Comparison of ENCODE assay signal across 13 cellular contexts in genomic region chr1:25356441-25356840, GRCh38. TPM values are rescaled to one million over a fixed set of nuclear protein-coding genes. Genes with fewer than 3 reads are reported as not detected.
DNase-seq lines count a peak whose midpoint lies in the region; ATAC-seq and TF ChIP-seq lines count a peak whose summit lies in the region.
"Had no signal": no experiment of that assay in that cellular context is flagged by ENCODE, and none has a peak within 500 bp of the region (broad histone marks: within the 10 kb centered on the region; RNA-seq: fewer than 3 reads in every experiment).

No MANE protein-coding gene starts in this region.

- H3K27ac Mint-ChIP-seq in activated T-cell treated with anti-CD3 and anti-CD28 coated beads, Interleukin-2, amount 50 U/mL, for 24 hours, result peak overlapping the region; percentile 85
- peak overlapping the region; percentile 88 for H3K27ac Mint-ChIP-seq in activated naive CD8-positive, alpha-beta T cell treated with anti-CD3 and anti-CD28 coated beads, Interleukin-2, amount 10 ng/mL, durations not matched to agents 7 days and 5 days
- H3K27ac Mint-ChIP-seq in naive thymus-derived CD4-positive, alpha-beta T cell, result peak overlapping the region; percentile 1 to 93 (median 79)
- H3K27ac Mint-ChIP-seq: mesothelial cell of epicardium had no signal

- H3K27ac ChIP-seq in KOPT-K1 (ENCODE audit: low read depth, low read length, poor library complexity, severe bottlenecking) (peak overlapping the region; percentile 26), hepatocyte (no peak overlapping the region), SJCRH30 (no peak overlapping the region)
- peak overlapping the region; percentile 41 for H3K27ac ChIP-seq in naive thymus-derived CD4-positive, alpha-beta T cell (ENCODE audit: low read depth, low read length)
- H3K27ac ChIP-seq: vagina had no signal

- H3K4me3 Mint-ChIP-seq in activated T-cell treated with anti-CD3 and anti-CD28 coated beads, Interleukin-2, amount 50 U/mL, for 24 hours, result no peak overlapping the region
- H3K4me3 Mint-ChIP-seq in activated naive CD8-positive, alpha-beta T cell treated with anti-CD3 and anti-CD28 coated beads, Interleukin-2, amount 10 ng/mL, durations not matched to agents 7 days and 5 days, result peak overlapping the region; percentile 67
- peak overlapping the region in 4 of 10 donors; percentile 16 to 72 (median 36) for H3K4me3 Mint-ChIP-seq in naive thymus-derived CD4-positive, alpha-beta T cell
- H3K4me3 Mint-ChIP-seq: mesothelial cell of epicardium had no signal

- CTCF ChIA-PET in naive thymus-derived CD4-positive, alpha-beta T cell (lab: Charles Lee), result interaction anchor here (0.6 to 0.7 kb wide), 2 partner anchors 164 to 418 kb away, joined by 3 read pairs; no protein-coding TSS in a partner anchor

- no peaks in the 10 kb centered on the region for H3K27me3 ChIP-seq in naive thymus-derived CD4-positive, alpha-beta T cell (ENCODE audit: control insufficient read depth in 2 of 2, insufficient read depth in 2 of 2, low read length in 2 of 2)
- no peaks in the 10 kb centered on the region for H3K27me3 ChIP-seq in hepatocyte
- H3K27me3 ChIP-seq in SJCRH30, result no peaks in the 10 kb centered on the region
- H3K27me3 ChIP-seq: vagina had no signal

- intact Hi-C loops in naive thymus-derived CD4-positive, alpha-beta T cell (cut with micrococcal nuclease), result no loop called here

- no peaks in the 10 kb centered on the region for H3K9me3 ChIP-seq in KOPT-K1 (ENCODE audit: insufficient read depth, low read length, poor library complexity, severe bottlenecking)
- H3K9me3 ChIP-seq in naive thymus-derived CD4-positive, alpha-beta T cell (ENCODE audit: control insufficient read depth in 2 of 3, low read length in 3 of 3), result no peaks in the 10 kb centered on the region
- H3K9me3 ChIP-seq in hepatocyte (ENCODE audit: low read depth), result no peaks in the 10 kb centered on the region
- H3K9me3 ChIP-seq in SJCRH30 (replicated peaks), result no peaks in the 10 kb centered on the region
- H3K9me3 ChIP-seq: vagina had no signal

- TF ChIP-seq CTCF in hepatocyte (IDR thresholded peaks at IDR 0.05; ENCODE audit: poor library complexity), result no peak

- ATAC-seq in activated naive CD8-positive, alpha-beta T cell treated with anti-CD3 and anti-CD28 coated beads, Interleukin-2, amount 10 ng/mL, durations not matched to agents 7 days and 5 days (ENCODE audit: low read depth), result no peak
- no peak for ATAC-seq in naive thymus-derived CD4-positive, alpha-beta T cell

- peaks cover 6 to 13% of the 10 kb centered on the region in 2 donors for H3K4me1 ChIP-seq in naive thymus-derived CD4-positive, alpha-beta T cell (ENCODE audit: control insufficient read depth in 2 of 2, insufficient read depth in 2 of 2, low read length in 2 of 2)
- H3K4me1 ChIP-seq in hepatocyte (ENCODE audit: insufficient read depth), result no peaks in the 10 kb centered on the region
- H3K4me1 ChIP-seq in SJCRH30, result no peaks in the 10 kb centered on the region

- H3K79me2 ChIP-seq in hepatocyte, result no peaks in the 10 kb centered on the region

- H3K27me3 Mint-ChIP-seq in activated T-cell treated with anti-CD3 and anti-CD28 coated beads, Interleukin-2, amount 50 U/mL, for 24 hours, result no peaks in the 10 kb centered on the region
- H3K27me3 Mint-ChIP-seq in activated naive CD8-positive, alpha-beta T cell treated with anti-CD3 and anti-CD28 coated beads, Interleukin-2, amount 10 ng/mL, durations not matched to agents 7 days and 5 days, result no peaks in the 10 kb centered on the region
- H3K27me3 Mint-ChIP-seq in naive thymus-derived CD4-positive, alpha-beta T cell, result no peaks in the 10 kb centered on the region

- no peak overlapping the region for H2AFZ ChIP-seq in hepatocyte

- no peak overlapping the region for H3K4me2 ChIP-seq in hepatocyte

- H3K9me3 Mint-ChIP-seq in activated T-cell treated with anti-CD3 and anti-CD28 coated beads, Interleukin-2, amount 50 U/mL, for 24 hours, result no peaks in the 10 kb centered on the region
- no peaks in the 10 kb centered on the region for H3K9me3 Mint-ChIP-seq in activated naive CD8-positive, alpha-beta T cell treated with anti-CD3 and anti-CD28 coated beads, Interleukin-2, amount 10 ng/mL, durations not matched to agents 7 days and 5 days
- no peaks in the 10 kb centered on the region for H3K9me3 Mint-ChIP-seq in naive thymus-derived CD4-positive, alpha-beta T cell
- H3K9me3 Mint-ChIP-seq: mesothelial cell of epicardium had no signal

- POLR2A ChIA-PET in activated naive CD8-positive, alpha-beta T cell treated with anti-CD3 and anti-CD28 coated beads, Interleukin-2, amount 10 ng/mL, durations not matched to agents 7 days and 5 days (lab: Charles Lee), result interaction anchor here (0.5 to 1.1 kb wide), 2 partner anchors 10 to 25 kb away, joined by 3 read pairs; no protein-coding TSS in a partner anchor
- POLR2A ChIA-PET in naive thymus-derived CD4-positive, alpha-beta T cell (lab: Charles Lee), result no interaction called here

- no peaks in the 10 kb centered on the region for H3K9me2 ChIP-seq in hepatocyte (replicated peaks; ENCODE audit: insufficient read depth)

- no peaks in the 10 kb centered on the region for H4K20me1 ChIP-seq in hepatocyte (ENCODE audit: insufficient read depth, poor library complexity, severe bottlenecking)

- peaks cover 85% of the 10 kb centered on the region for H3K36me3 ChIP-seq in KOPT-K1 (ENCODE audit: insufficient read depth, low read length)
- peaks cover 5 to 78% (median 29%) of the 10 kb centered on the region in 3 experiments for H3K36me3 ChIP-seq in naive thymus-derived CD4-positive, alpha-beta T cell (ENCODE audit: control insufficient read depth in 2 of 3, insufficient read depth in 3 of 3, low read length in 3 of 3)
- H3K36me3 ChIP-seq in hepatocyte (replicated peaks; ENCODE audit: insufficient read depth, low read depth), result no peaks in the 10 kb centered on the region
- H3K36me3 ChIP-seq in SJCRH30, result peaks cover 75% of the 10 kb centered on the region

- H3K4me1 Mint-ChIP-seq in activated T-cell treated with anti-CD3 and anti-CD28 coated beads, Interleukin-2, amount 50 U/mL, for 24 hours (ENCODE audit: low read depth), result peaks cover 33% of the 10 kb centered on the region
- peaks cover 44% of the 10 kb centered on the region for H3K4me1 Mint-ChIP-seq in activated naive CD8-positive, alpha-beta T cell treated with anti-CD3 and anti-CD28 coated beads, Interleukin-2, amount 10 ng/mL, durations not matched to agents 7 days and 5 days
- peaks cover 17 to 47% (median 23%) of the 10 kb centered on the region in 7 donors for H3K4me1 Mint-ChIP-seq in naive thymus-derived CD4-positive, alpha-beta T cell
- H3K4me1 Mint-ChIP-seq: mesothelial cell of epicardium had no signal

- no peak for DNase-seq in activated T-cell treated with anti-CD3 and anti-CD28 coated beads, Interleukin-2, amount 50 U/mL, for 24 hours
- no peak for DNase-seq in activated T-cell treated with anti-CD3 and anti-CD28 coated beads, Interleukin-2, amount 50 U/mL, for 48 hours
- DNase-seq in activated naive CD8-positive, alpha-beta T cell treated with anti-CD3 and anti-CD28 coated beads, Interleukin-2, amount 10 ng/mL, durations not matched to agents 7 days and 5 days, result no peak
- DNase-seq in naive thymus-derived CD4-positive, alpha-beta T cell, result no peak
- DNase-seq in hepatocyte (ENCODE audit: low spot score) (no peak), SJCRH30 (no peak), A172 (ENCODE audit: low spot score) (no peak)
- DNase-seq: NCI-H1436, retina, SW 1271 had no signal

- no peak overlapping the region for H3K4me3 ChIP-seq in naive thymus-derived CD4-positive, alpha-beta T cell (ENCODE audit: low read length)
- no peak overlapping the region for H3K4me3 ChIP-seq in hepatocyte
- H3K4me3 ChIP-seq in SJCRH30, result no peak overlapping the region
- H3K4me3 ChIP-seq: vagina had no signal

- peaks cover 79% of the 10 kb centered on the region for H3K36me3 Mint-ChIP-seq in activated T-cell treated with anti-CD3 and anti-CD28 coated beads, Interleukin-2, amount 50 U/mL, for 24 hours (ENCODE audit: low read depth)
- peaks cover 47% of the 10 kb centered on the region for H3K36me3 Mint-ChIP-seq in activated naive CD8-positive, alpha-beta T cell treated with anti-CD3 and anti-CD28 coated beads, Interleukin-2, amount 10 ng/mL, durations not matched to agents 7 days and 5 days
- H3K36me3 Mint-ChIP-seq in naive thymus-derived CD4-positive, alpha-beta T cell, result peaks cover 0 to 38% (median 22%) of the 10 kb centered on the region in 5 donors

RNA-seq across cellular contexts. Expression of gene TMEM50A, which starts 18.3 kb away (rescaled TPM):
- 100 to 1,000 TPM; 118 to 121 TPM for total RNA-seq in activated naive CD8-positive, alpha-beta T cell treated with anti-CD3 and anti-CD28 coated beads, Interleukin-2, amount 10 ng/mL, durations not matched to agents 7 days and 5 days
- 100 to 1,000 TPM in 1 of 5 experiments, 10 to 100 TPM in 4; 61.6 to 149 (median 79.0) TPM for total RNA-seq in naive thymus-derived CD4-positive, alpha-beta T cell
- 100 to 1,000 TPM; 140 to 146 TPM for polyA plus RNA-seq in naive thymus-derived CD4-positive, alpha-beta T cell
- 98.2 and 99.1 TPM in 2 replicates for total RNA-seq in hepatocyte
- 136 and 151 TPM in 2 replicates for polyA plus RNA-seq in hepatocyte
- 125 and 137 TPM in 2 replicates for total RNA-seq in SJCRH30 (2014; rRNA removed; shearing (Covaris generic))
- total RNA-seq in A172 (2014; rRNA removed; shearing (Covaris generic)), result 70.5 and 78.7 TPM in 2 replicates

Comparison
In these comparisons a context has a peak if more than half of its experiments do, and no peak if none do; other contexts are left out.
1. H3K27ac ChIP-seq: peak in KOPT-K1 (single experiment) and naive thymus-derived CD4-positive, alpha-beta T cell (single experiment); none in hepatocyte (single experiment) and SJCRH30 (single experiment).
2. Peak in every context shown above with its lines, with median percentiles within 50 percentile points of each other: H3K27ac Mint-ChIP-seq.